In the genomic region with DNA sequence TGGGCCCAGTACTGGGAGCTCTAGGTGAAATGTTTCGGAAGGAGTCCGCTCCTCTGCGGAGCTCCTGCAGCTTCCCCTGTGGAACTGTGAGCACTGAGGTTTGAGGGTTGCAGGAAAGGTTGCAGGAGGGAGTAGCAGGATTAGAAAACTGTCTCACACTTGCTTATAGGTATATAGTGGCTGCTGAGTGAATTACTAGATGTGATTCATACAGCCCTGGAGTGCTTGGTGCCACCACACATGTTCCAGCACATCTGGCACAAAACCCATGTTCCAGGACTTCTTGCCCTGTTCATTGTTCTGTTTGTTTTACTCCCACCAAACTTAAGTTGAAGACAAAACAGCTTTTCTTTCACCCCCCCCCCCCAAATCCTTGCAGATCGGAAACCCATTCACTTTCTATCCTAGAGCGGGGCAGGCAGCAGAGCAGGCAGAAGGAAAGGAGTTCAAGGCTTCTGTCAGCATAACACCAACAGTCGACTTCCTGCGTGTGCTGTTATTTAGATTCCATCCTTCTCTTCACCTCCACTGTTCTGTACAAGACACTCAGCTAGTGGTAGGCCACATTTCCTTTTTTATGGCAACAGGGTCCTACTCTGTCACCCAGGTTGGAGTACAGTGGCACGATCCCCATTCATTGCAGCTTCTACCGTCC, we compare ENCODE assay signal across 8 cellular contexts. TPM values are rescaled to one million over a fixed set of nuclear protein-coding genes. Genes with fewer than 3 reads are reported as not detected.
DNase-seq lines count a peak whose midpoint lies in the region; ATAC-seq and TF ChIP-seq lines count a peak whose summit lies in the region.

No MANE protein-coding gene starts in this region.

- H3K4me3 ChIP-seq in CD8-positive, alpha-beta T cell (ENCODE audit: low read depth, low read length) = peak overlapping the region; percentile 49
- H3K4me3 ChIP-seq in WERI-Rb-1 (ENCODE audit: low read depth, low read length) (peak overlapping the region; percentile 79), psoas muscle (peak overlapping the region; percentile 98)

- no peaks in the 10 kb centered on the region for H3K27me3 ChIP-seq in CD8-positive, alpha-beta T cell (ENCODE audit: insufficient read depth, low read length)
- H3K27me3 ChIP-seq in WERI-Rb-1 (ENCODE audit: insufficient read depth, low read depth, severe bottlenecking) (no peaks in the 10 kb centered on the region), psoas muscle (ENCODE audit: insufficient read depth in 3 of 3, low read length in 2 of 3) (no peaks in the 10 kb centered on the region)

- POLR2A ChIA-PET in CD8-positive, alpha-beta T cell (lab: Charles Lee) = interaction anchor here (0.6 to 4.4 kb wide), 18 partner anchors 8 to 448 kb away, joined by 3 to 73 read pairs (median 8); a partner anchor contains a TSS

- H3K36me3 ChIP-seq in CD8-positive, alpha-beta T cell (ENCODE audit: insufficient read depth, low read length) = no peaks in the 10 kb centered on the region
- H3K36me3 ChIP-seq in WERI-Rb-1 = peaks cover 13% of the 10 kb centered on the region
- peaks cover 0 to 8% of the 10 kb centered on the region in 2 donors for H3K36me3 ChIP-seq in psoas muscle (ENCODE audit: insufficient read depth in 1 of 2, low read depth in 1 of 2)

- CTCF ChIA-PET in CD8-positive, alpha-beta T cell (lab: Charles Lee) = interaction anchor here (0.7 to 2.5 kb wide), 5 partner anchors 50 to 763 kb away, joined by 3 to 9 read pairs (median 3); a partner anchor contains a TSS

- peak overlapping the region; percentile 95 for H3K27ac Mint-ChIP-seq in CD8-positive, alpha-beta T cell

- intact Hi-C loops in CD8-positive, alpha-beta T cell (cut with DNase I, micrococcal nuclease) = loop anchor here (1.0 to 5.0 kb wide), 6 partner anchors 34 to 1192 kb away; a partner anchor contains a TSS
- intact Hi-C loops in psoas muscle (cut with DNase I) = loop anchor here in 1 of 2 donors (5.0 kb wide), 1 partner anchor 1037 kb away; a partner anchor contains a TSS

- no peaks in the 10 kb centered on the region for H3K27me3 Mint-ChIP-seq in CD8-positive, alpha-beta T cell (ENCODE audit: low read depth)

- peak overlapping the region; percentile 90 for H3K4me3 Mint-ChIP-seq in CD8-positive, alpha-beta T cell

- 42 to 46% (median 46%) methylated on average over 9 of the region's 9 CpGs for WGBS in psoas muscle, 3 donors

- H3K27ac ChIP-seq in CD8-positive, alpha-beta T cell (ENCODE audit: low read depth, low read length) = peak overlapping the region; percentile 64
- H3K27ac ChIP-seq in WERI-Rb-1 = peak overlapping the region; percentile 66
- peak overlapping the region; percentile 98 for H3K27ac ChIP-seq in psoas muscle

- TF ChIP-seq CTCF in CD8-positive, alpha-beta T cell (IDR thresholded peaks at IDR 0.05) = no peak
- TF ChIP-seq CTCF in WERI-Rb-1 (IDR thresholded peaks at IDR 0.05; ENCODE audit: low read depth, low read length) (no peak), psoas muscle (IDR thresholded peaks at IDR 0.05) (no peak)

- DNase-seq in CD8-positive, alpha-beta T cell = peak in 2 of 7 experiments; percentile 23 to 40
- no peak for DNase-seq in WERI-Rb-1
- peak; percentile 46 for DNase-seq in germinal center (ENCODE audit: low spot score)
- no peak for DNase-seq in psoas muscle

- peak; percentile 21 for ATAC-seq in CD8-positive, alpha-beta T cell
- ATAC-seq in HG02973 (IDR thresholded peaks at IDR 0.05; ENCODE audit: unreplicated experiment) = peak; percentile 8
- peak in 2 of 4 donors; percentile 18 to 29 for ATAC-seq in psoas muscle
- no peak for ATAC-seq in GM18520 (IDR thresholded peaks at IDR 0.05; ENCODE audit: unreplicated experiment)
- no peak for ATAC-seq in HG03342 (IDR thresholded peaks at IDR 0.05; ENCODE audit: unreplicated experiment)
- no peak for ATAC-seq in GM19035 (IDR thresholded peaks at IDR 0.05; ENCODE audit: unreplicated experiment)

- H3K9me3 ChIP-seq in CD8-positive, alpha-beta T cell (ENCODE audit: low read length) = no peaks in the 10 kb centered on the region
- H3K9me3 ChIP-seq in WERI-Rb-1 (ENCODE audit: severe bottlenecking) (no peaks in the 10 kb centered on the region), psoas muscle (no peaks in the 10 kb centered on the region)

- H3K4me1 ChIP-seq in CD8-positive, alpha-beta T cell (ENCODE audit: insufficient read depth, low read length) = peaks cover 45% of the 10 kb centered on the region
- peaks cover 21% of the 10 kb centered on the region for H3K4me1 ChIP-seq in psoas muscle

- no peaks in the 10 kb centered on the region for H3K9me3 Mint-ChIP-seq in CD8-positive, alpha-beta T cell

- H3K36me3 Mint-ChIP-seq in CD8-positive, alpha-beta T cell = peaks cover 12% of the 10 kb centered on the region

- H3K4me1 Mint-ChIP-seq in CD8-positive, alpha-beta T cell (ENCODE audit: low read depth) = peaks cover 56% of the 10 kb centered on the region

RNA-seq across cellular contexts. Expression of a gene that starts 0.7 kb away (rescaled TPM):
- 1 to 10 TPM; 6.7 to 6.8 TPM for total RNA-seq in CD8-positive, alpha-beta T cell
- total RNA-seq in psoas muscle = 10 to 100 TPM; 15.4 to 37.4 (median 25.8) TPM
- 10 to 100 TPM; 12.0 to 37.8 (median 16.5) TPM for polyA plus RNA-seq in psoas muscle

RNA-seq across cellular contexts. Expression of a gene that starts 4.7 kb away (rescaled TPM):
- 10 to 100 TPM; 14.1 to 19.5 TPM for total RNA-seq in CD8-positive, alpha-beta T cell
- total RNA-seq in psoas muscle = 10 to 100 TPM; 25.9 to 36.4 (median 31.0) TPM
- polyA plus RNA-seq in psoas muscle = 10 to 100 TPM; 25.6 to 46.7 (median 27.1) TPM

RNA-seq across cellular contexts. Expression of a gene that starts 19.1 kb away (rescaled TPM):
- total RNA-seq in CD8-positive, alpha-beta T cell = 1 to 10 TPM; 1.9 to 3.6 TPM
- under 1 TPM in 3 of 4 donors, not detected in 1; 0.34 to 0.74 (median 0.43) TPM for total RNA-seq in psoas muscle
- polyA plus RNA-seq in psoas muscle = under 1 TPM; 0.09 to 0.21 (median 0.12) TPM

RNA-seq across cellular contexts. Expression of a gene that starts 34.1 kb away (rescaled TPM):
- total RNA-seq in CD8-positive, alpha-beta T cell = 10 to 100 TPM; 14.5 to 15.3 TPM
- 10 to 100 TPM; 20.3 to 27.5 (median 26.9) TPM for total RNA-seq in psoas muscle
- polyA plus RNA-seq in psoas muscle = 10 to 100 TPM; 42.5 to 95.2 (median 48.6) TPM

RNA-seq across cellular contexts. Expression of a gene that starts 34.4 kb away (rescaled TPM):
- 10 to 100 TPM; 20.9 to 21.7 TPM for total RNA-seq in CD8-positive, alpha-beta T cell
- 100 to 1,000 TPM in 2 of 4 donors, 10 to 100 TPM in 2; 75.2 to 115 (median 99.1) TPM for total RNA-seq in psoas muscle
- polyA plus RNA-seq in psoas muscle = 100 to 1,000 TPM in 1 of 3 donors, 10 to 100 TPM in 2; 61.7 to 198 (median 97.1) TPM

Comparison
In these comparisons a context has a peak if more than half of its experiments do, and no peak if none do; other contexts are left out.
1. ATAC-seq: peak in CD8-positive, alpha-beta T cell (single experiment) and HG02973 (single experiment); none in GM18520 (single experiment), HG03342 (single experiment) and GM19035 (single experiment).
2. Peak in every context shown above with its lines, with median percentiles within 50 percentile points of each other: H3K27ac ChIP-seq and H3K4me3 ChIP-seq.